In the genomic region with DNA sequence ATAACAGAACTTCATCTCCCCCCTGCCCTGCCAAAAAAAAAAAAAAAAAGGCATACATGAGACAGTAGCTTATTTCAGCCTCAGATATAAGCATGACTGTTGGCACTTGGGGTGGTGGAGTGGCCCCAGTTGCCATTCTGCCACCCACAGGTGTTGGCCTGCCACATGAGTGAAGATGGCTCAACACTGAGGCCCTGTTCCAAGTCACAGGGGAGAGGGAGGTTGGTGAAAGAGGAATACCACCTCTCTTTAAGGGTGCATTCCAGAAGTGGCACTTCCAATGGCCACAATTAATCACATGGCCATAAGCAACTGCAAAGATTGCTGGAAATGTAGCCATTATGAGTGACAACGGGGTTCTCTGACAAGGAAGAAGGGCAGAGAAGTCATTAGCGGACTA, we compare ENCODE assay signal across 1 cellular context.
TF ChIP-seq lines count a peak whose summit lies in the region.

No MANE protein-coding gene starts in this region.

TF ChIP-seq in GM12878, 131 proteins besides CTCF, POLR2A, EP300 and RAD21:
- TF ChIP-seq LARP7 (IDR thresholded peaks at IDR 0.05) (no peak), BHLHE40 (IDR thresholded peaks at IDR 0.05; ENCODE audit: borderline replicate concordance in 1 of 2, low read depth in 2 of 2, low read length in 1 of 2) (no peak), ZNF217 (IDR thresholded peaks at IDR 0.05) (no peak)
- TF ChIP-seq, protein P1, sequence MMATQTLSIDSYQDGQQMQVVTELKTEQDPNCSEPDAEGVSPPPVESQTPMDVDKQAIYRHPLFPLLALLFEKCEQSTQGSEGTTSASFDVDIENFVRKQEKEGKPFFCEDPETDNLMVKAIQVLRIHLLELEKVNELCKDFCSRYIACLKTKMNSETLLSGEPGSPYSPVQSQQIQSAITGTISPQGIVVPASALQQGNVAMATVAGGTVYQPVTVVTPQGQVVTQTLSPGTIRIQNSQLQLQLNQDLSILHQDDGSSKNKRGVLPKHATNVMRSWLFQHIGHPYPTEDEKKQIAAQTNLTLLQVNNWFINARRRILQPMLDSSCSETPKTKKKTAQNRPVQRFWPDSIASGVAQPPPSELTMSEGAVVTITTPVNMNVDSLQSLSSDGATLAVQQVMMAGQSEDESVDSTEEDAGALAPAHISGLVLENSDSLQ (IDR thresholded peaks at IDR 0.05) = 0 out of 2 replicates have a peak, but pooled peaks have one; percentile 4
